In genomic region chr15:39230205-39230916, GRCh38 we compare ENCODE assay signal across 14 cellular contexts.
A peak's percentile ranks its signal among the peaks of the same experiment; 100 is the strongest.
DNase-seq lines count a peak whose midpoint lies in the region; ATAC-seq and TF ChIP-seq lines count a peak whose summit lies in the region.
"Had no signal": no experiment of that assay in that cellular context is flagged by ENCODE, and none has a peak within 500 bp of the region (broad histone marks: within the 10 kb centered on the region; RNA-seq: fewer than 3 reads in every experiment).

No MANE protein-coding gene starts in this region.

- H3K9me3 Mint-ChIP-seq in neural progenitor cell, result no peaks in the 10 kb centered on the region
- H3K9me3 Mint-ChIP-seq: activated B cell treated with CpG ODN at 0.5 μM for 24 hours; activated T-cell treated with anti-CD3 and anti-CD28 coated beads, Interleukin-2, amount 50 U/mL, for 4 hours had no signal

- H3F3A ChIP-seq in neural progenitor cell (ENCODE audit: low read depth) (no peaks in the 10 kb centered on the region), PC-9 (ENCODE audit: insufficient read depth, low read depth) (peaks cover 7% of the 10 kb centered on the region; the same call in 1 of the 2 replicates)

- no peaks in the 10 kb centered on the region for H3K36me3 Mint-ChIP-seq in neural progenitor cell
- H3K36me3 Mint-ChIP-seq: CD14-positive monocyte; naive thymus-derived CD8-positive, alpha-beta T cell had no signal

- H3K79me2 ChIP-seq in neural progenitor cell (ENCODE audit: low read depth) (no peaks in the 10 kb centered on the region), PC-9 (ENCODE audit: low read depth) (no peaks in the 10 kb centered on the region)

- H3K9me3 ChIP-seq in neural progenitor cell (ENCODE audit: low read depth), result no peaks in the 10 kb centered on the region
- no peaks in the 10 kb centered on the region for H3K9me3 ChIP-seq in PC-9 (ENCODE audit: insufficient read depth, low read depth)

- TF ChIP-seq CTCF in HFF-Myc (IDR thresholded peaks at IDR 0.05; ENCODE audit: low read depth, low read length, missing control alignments) (no peak), epithelial cell of esophagus (IDR thresholded peaks at IDR 0.05; ENCODE audit: insufficient read depth, low read depth, low read length, missing control alignments) (no peak), neural progenitor cell (IDR thresholded peaks at IDR 0.05) (no peak), PC-9 (conservative IDR thresholded peaks at IDR 0.05) (no peak)

- H3K36me3 ChIP-seq in neural progenitor cell (no peaks in the 10 kb centered on the region), PC-9 (ENCODE audit: low read depth) (no peaks in the 10 kb centered on the region)

- intact Hi-C loops in PC-9 (cut with micrococcal nuclease; ENCODE audit: unreplicated experiment), result loop anchor here (10.0 kb wide), 1 partner anchor 74 kb away; no protein-coding TSS in a partner anchor

- no peaks in the 10 kb centered on the region for H3K9me2 ChIP-seq in PC-9 (ENCODE audit: insufficient read depth)

- no TSS peak for BruUV-seq in PC-9 (replicated peaks; lab: Mats Ljungman, UMichigan)

- no peak overlapping the region for H3K4me3 Mint-ChIP-seq in neural progenitor cell
- H3K4me3 Mint-ChIP-seq: activated B cell treated with CpG ODN at 0.5 μM for 24 hours; activated T-cell treated with anti-CD3 and anti-CD28 coated beads, Interleukin-2, amount 50 U/mL, for 4 hours; CD14-positive monocyte; naive thymus-derived CD8-positive, alpha-beta T cell had no signal

- no peak overlapping the region for H3K27ac Mint-ChIP-seq in neural progenitor cell
- H3K27ac Mint-ChIP-seq: activated B cell treated with CpG ODN at 0.5 μM for 24 hours; CD14-positive monocyte; naive thymus-derived CD8-positive, alpha-beta T cell had no signal

- no peak overlapping the region for H3K27ac ChIP-seq in neural progenitor cell
- no peak overlapping the region for H3K27ac ChIP-seq in PC-9
- H3K27ac ChIP-seq: epithelial cell of prostate had no signal

- CTCF ChIA-PET in PC-9 (lab: Charles Lee), result no interaction called here

- H2AFZ ChIP-seq in neural progenitor cell (replicated peaks) (peak overlapping the region; percentile 14), PC-9 (no peak overlapping the region)

- no peak for ATAC-seq in GM19351 (IDR thresholded peaks at IDR 0.05; ENCODE audit: unreplicated experiment)
- no peak for ATAC-seq in GM19397 (IDR thresholded peaks at IDR 0.05; ENCODE audit: unreplicated experiment)
- no peak for ATAC-seq in GM18519 (IDR thresholded peaks at IDR 0.05; ENCODE audit: low FRiP score, unreplicated experiment)
- ATAC-seq: activated T-cell treated with anti-CD3 and anti-CD28 coated beads, Interleukin-2, amount 50 U/mL, for 4 hours; naive thymus-derived CD8-positive, alpha-beta T cell had no signal

- H3K4me3 ChIP-seq in HFF-Myc (replicated peaks; ENCODE audit: low read depth, low read length) (no peak overlapping the region), epithelial cell of esophagus (ENCODE audit: low read length) (no peak overlapping the region), neural progenitor cell (no peak overlapping the region), PC-9 (no peak overlapping the region)

- H3K4me1 Mint-ChIP-seq in neural progenitor cell, result peaks cover 5% of the 10 kb centered on the region
- H3K4me1 Mint-ChIP-seq: activated B cell treated with CpG ODN at 0.5 μM for 24 hours; naive thymus-derived CD8-positive, alpha-beta T cell had no signal

- H4K20me1 ChIP-seq in neural progenitor cell (ENCODE audit: low read depth), result no peaks in the 10 kb centered on the region
- H4K20me1 ChIP-seq in PC-9 (ENCODE audit: insufficient read depth), result no peaks in the 10 kb centered on the region

- H3K4me1 ChIP-seq in neural progenitor cell, result no peaks in the 10 kb centered on the region
- peaks cover 21% of the 10 kb centered on the region for H3K4me1 ChIP-seq in PC-9 (replicated peaks; ENCODE audit: insufficient read depth)

- peaks cover 4% of the 10 kb centered on the region for H3K27me3 Mint-ChIP-seq in neural progenitor cell (ENCODE audit: insufficient read depth, low read depth)
- H3K27me3 Mint-ChIP-seq: activated B cell treated with CpG ODN at 0.5 μM for 24 hours had no signal

- no peak overlapping the region for H3K9ac ChIP-seq in neural progenitor cell

- H3K27me3 ChIP-seq in neural progenitor cell, result no peaks in the 10 kb centered on the region
- H3K27me3 ChIP-seq in PC-9 (ENCODE audit: insufficient read depth, low read depth), result no peaks in the 10 kb centered on the region

- DNase-seq in HFF-Myc (ENCODE audit: extremely low read depth, low read depth) (peak; percentile 47), NCI-H82 treated with DMSO at 0.1 percent for 48 hours (lab: John Stamatoyannopoulos, UW; ENCODE audit: unreplicated experiment) (peak; percentile 73), epithelial cell of esophagus (ENCODE audit: low read depth) (peak; percentile 19), neural progenitor cell (ENCODE audit: low spot score) (no peak), PC-9 (no peak)
- DNase-seq: activated B cell treated with CpG ODN at 0.5 μM for 24 hours; activated T-cell treated with anti-CD3 and anti-CD28 coated beads, Interleukin-2, amount 50 U/mL, for 4 hours; naive thymus-derived CD8-positive, alpha-beta T cell; NCI-H1436 treated with DMSO at 0.1 percent for 48 hours had no signal

- POLR2A ChIA-PET in PC-9 (lab: Charles Lee; ENCODE audit: unreplicated experiment), result no interaction called here

- H3K4me2 ChIP-seq in neural progenitor cell (no peak overlapping the region), PC-9 (no peak overlapping the region)

Comparison
In these comparisons a context has a peak if more than half of its experiments do, and no peak if none do; other contexts are left out.
1. DNase-seq: peak in HFF-Myc (single experiment), NCI-H82 treated with DMSO at 0.1 percent for 48 hours (single experiment) and epithelial cell of esophagus (single experiment); none in neural progenitor cell (single experiment) and PC-9 (0 of 2).